Comparison of ENCODE assay signal across 9 cellular contexts in the genomic region with DNA sequence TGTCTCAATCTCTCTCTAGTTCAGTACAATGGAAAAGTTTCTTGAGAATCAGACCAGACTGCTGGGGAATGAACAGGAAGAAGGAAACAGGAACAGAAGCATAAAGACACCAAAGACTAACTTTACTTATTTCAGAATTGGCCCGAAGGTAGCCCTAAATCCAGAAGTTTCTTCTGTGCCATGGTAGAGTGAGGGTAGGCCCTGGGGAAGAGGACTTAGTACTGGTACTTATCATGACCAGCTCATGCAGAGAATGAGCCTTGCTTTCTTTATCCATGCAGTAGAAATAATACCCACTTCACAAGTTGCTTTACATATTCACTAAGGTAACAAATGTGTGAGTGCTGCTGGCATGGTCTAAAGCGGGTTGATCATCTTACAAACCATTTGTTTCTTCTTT.
DNase-seq lines count a peak whose midpoint lies in the region; ATAC-seq and TF ChIP-seq lines count a peak whose summit lies in the region.
"Had no signal": no experiment of that assay in that cellular context is flagged by ENCODE, and none has a peak within 500 bp of the region (broad histone marks: within the 10 kb centered on the region; RNA-seq: fewer than 3 reads in every experiment).

No MANE protein-coding gene starts in this region.

- no peaks in the 10 kb centered on the region for H3K9me3 ChIP-seq in spleen

- H3K27me3 Mint-ChIP-seq in activated CD8-positive, alpha-beta T cell treated with anti-CD3 and anti-CD28 coated beads, Interleukin-2, amount 10 ng/mL, durations not matched to agents 7 days and 5 days (ENCODE audit: low read depth), result no peaks in the 10 kb centered on the region

- intact Hi-C loops in spleen (cut with DNase I; ENCODE audit: low total_unique reads), result no loop called here

- WGBS in spleen, 5 donors, result 30 to 45% (median 43%) methylated on average over 2 of the region's 2 CpGs

- H3K4me3 Mint-ChIP-seq in activated CD8-positive, alpha-beta T cell treated with anti-CD3 and anti-CD28 coated beads, Interleukin-2, amount 10 ng/mL, durations not matched to agents 7 days and 5 days, result no peak overlapping the region

- H3K4me3 ChIP-seq in spleen, result peak overlapping the region in 6 of 8 donors; percentile 23 to 91 (median 84)

- DNase-seq in activated CD8-positive, alpha-beta T cell treated with anti-CD3 and anti-CD28 coated beads, Interleukin-2, amount 10 ng/mL, durations not matched to agents 7 days and 5 days, result no peak
- no peak for DNase-seq in spleen
- DNase-seq in DMS53 treated with DMSO at 0.1 percent for 48 hours (lab: John Stamatoyannopoulos, UW; ENCODE audit: unreplicated experiment), result no peak
- no peak for DNase-seq in SW 1271 (lab: John Stamatoyannopoulos, UW)
- DNase-seq: DMS79 treated with DMSO at 0.1 percent for 48 hours; stimulated activated CD4-positive, alpha-beta T cell treated with anti-CD3 and anti-CD28 coated beads, Interleukin-12 subunit alpha, Interleukin-12 subunit beta, amount 100 ng/mL, for 4 hours had no signal

- ATAC-seq in GM18498 (IDR thresholded peaks at IDR 0.05; ENCODE audit: unreplicated experiment), result peak; percentile 2
- peak; percentile 5 for ATAC-seq in HG02642 (IDR thresholded peaks at IDR 0.05; ENCODE audit: poor library complexity, unreplicated experiment)
- peak; percentile 5 for ATAC-seq in activated CD8-positive, alpha-beta T cell treated with anti-CD3 and anti-CD28 coated beads, Interleukin-2, amount 10 ng/mL, durations not matched to agents 7 days and 5 days
- ATAC-seq in GM21526 (IDR thresholded peaks at IDR 0.05; ENCODE audit: low FRiP score, unreplicated experiment), result no peak

- H3K27me3 ChIP-seq in spleen (replicated peaks in 1 of 7), result no peaks in the 10 kb centered on the region

- H3K36me3 Mint-ChIP-seq in activated CD8-positive, alpha-beta T cell treated with anti-CD3 and anti-CD28 coated beads, Interleukin-2, amount 10 ng/mL, durations not matched to agents 7 days and 5 days (ENCODE audit: low read depth), result peaks cover 47% of the 10 kb centered on the region

- no peaks in the 10 kb centered on the region for H3K9me3 Mint-ChIP-seq in activated CD8-positive, alpha-beta T cell treated with anti-CD3 and anti-CD28 coated beads, Interleukin-2, amount 10 ng/mL, durations not matched to agents 7 days and 5 days (ENCODE audit: insufficient read depth)

- no peak overlapping the region for H3K27ac Mint-ChIP-seq in activated CD8-positive, alpha-beta T cell treated with anti-CD3 and anti-CD28 coated beads, Interleukin-2, amount 10 ng/mL, durations not matched to agents 7 days and 5 days

- H3K4me1 Mint-ChIP-seq in activated CD8-positive, alpha-beta T cell treated with anti-CD3 and anti-CD28 coated beads, Interleukin-2, amount 10 ng/mL, durations not matched to agents 7 days and 5 days (ENCODE audit: low read depth), result peaks cover 42% of the 10 kb centered on the region

- no peak for TF ChIP-seq POLR2A in spleen (IDR thresholded peaks at IDR 0.05)

- H3K36me3 ChIP-seq in spleen, result peaks cover 0 to 35% (median 0%) of the 10 kb centered on the region in 6 donors

- peaks cover 42 to 92% (median 80%) of the 10 kb centered on the region in 6 donors for H3K4me1 ChIP-seq in spleen

- peak overlapping the region; percentile 68 to 99 (median 96) for H3K27ac ChIP-seq in spleen

- no peak for TF ChIP-seq CTCF in spleen (IDR thresholded peaks at IDR 0.05 in 8 of 11, conservative IDR thresholded peaks at IDR 0.05 in 3 of 11)

- CTCF ChIA-PET in activated CD8-positive, alpha-beta T cell treated with anti-CD3 and anti-CD28 coated beads, Interleukin-2, amount 10 ng/mL, durations not matched to agents 7 days and 5 days (lab: Charles Lee), result interaction anchor here (1.0 to 13.3 kb wide), 5 partner anchors 24 to 99 kb away, joined by 5 to 324 read pairs (median 14); no protein-coding TSS in a partner anchor

- POLR2A ChIA-PET in activated CD8-positive, alpha-beta T cell treated with anti-CD3 and anti-CD28 coated beads, Interleukin-2, amount 10 ng/mL, durations not matched to agents 7 days and 5 days (lab: Charles Lee), result interaction anchor here (0.6 to 19.3 kb wide), 6 partner anchors 4 to 47 kb away, joined by 3 to 1291 read pairs (median 363); no protein-coding TSS in a partner anchor
